ENCODE assay signal across 22 cellular contexts in the genomic region with DNA sequence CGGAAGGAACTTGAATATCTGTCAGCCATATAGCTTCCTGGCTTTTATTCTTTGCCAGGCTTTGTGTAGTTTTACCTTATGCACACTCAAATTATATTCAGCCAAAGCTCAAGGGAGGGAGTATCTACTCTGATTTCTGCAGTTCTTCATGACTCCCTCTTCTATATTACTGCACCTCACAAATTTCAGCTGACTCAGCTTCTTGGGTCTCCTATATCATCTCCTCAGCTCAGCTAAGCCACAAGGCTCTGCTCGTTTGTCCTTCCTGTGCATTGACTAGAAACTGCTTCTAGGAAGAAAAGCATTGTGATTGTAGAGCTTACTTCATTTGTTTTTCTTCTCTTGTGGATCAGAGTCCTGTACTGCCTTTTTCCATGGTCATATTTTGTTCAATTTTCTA. TPM values are rescaled to one million over a fixed set of nuclear protein-coding genes. Genes with fewer than 3 reads are reported as not detected.
A peak's percentile ranks its signal among the peaks of the same experiment; 100 is the strongest.
DNase-seq lines count a peak whose midpoint lies in the region; ATAC-seq and TF ChIP-seq lines count a peak whose summit lies in the region.
"Had no signal": no experiment of that assay in that cellular context is flagged by ENCODE, and none has a peak within 500 bp of the region (broad histone marks: within the 10 kb centered on the region; RNA-seq: fewer than 3 reads in every experiment).

No MANE protein-coding gene starts in this region.

- H3K27me3 Mint-ChIP-seq in activated CD4-positive, alpha-beta T cell treated with anti-CD3 and anti-CD28 coated beads for 36 hours, result no peaks in the 10 kb centered on the region
- H3K27me3 Mint-ChIP-seq in endothelial cell (ENCODE audit: unreplicated experiment), result no peaks in the 10 kb centered on the region
- H3K27me3 Mint-ChIP-seq: CD4-positive, alpha-beta T cell had no signal

- peaks cover 13% of the 10 kb centered on the region for H3K4me1 Mint-ChIP-seq in activated CD4-positive, alpha-beta T cell treated with anti-CD3 and anti-CD28 coated beads for 36 hours
- peaks cover 7% of the 10 kb centered on the region for H3K4me1 Mint-ChIP-seq in endothelial cell (ENCODE audit: unreplicated experiment)
- peaks cover 7% of the 10 kb centered on the region for H3K4me1 Mint-ChIP-seq in stimulated activated effector memory CD8-positive, alpha-beta T cell treated with anti-CD3 and anti-CD28 coated beads, Interleukin-12 subunit alpha, Interleukin-12 subunit beta, amount 100 ng/mL, for 72 hours

- no peak overlapping the region for H3K9ac ChIP-seq in SK-N-MC (ENCODE audit: insufficient read length)

- no peak overlapping the region for H3K27ac Mint-ChIP-seq in activated CD4-positive, alpha-beta T cell treated with anti-CD3 and anti-CD28 coated beads for 36 hours
- H3K27ac Mint-ChIP-seq in endothelial cell (ENCODE audit: unreplicated experiment), result peak overlapping the region; percentile 65
- H3K27ac Mint-ChIP-seq in stimulated activated effector memory CD8-positive, alpha-beta T cell treated with anti-CD3 and anti-CD28 coated beads, Interleukin-12 subunit alpha, Interleukin-12 subunit beta, amount 100 ng/mL, for 72 hours, result no peak overlapping the region
- no peak overlapping the region for H3K27ac Mint-ChIP-seq in activated naive CD4-positive, alpha-beta T cell treated with anti-CD3 and anti-CD28 coated beads, Interleukin-2, amount 50 U/mL, for 72 hours
- H3K27ac Mint-ChIP-seq: CD4-positive, alpha-beta T cell; HFFc6 had no signal

- H3K36me3 Mint-ChIP-seq in activated CD4-positive, alpha-beta T cell treated with anti-CD3 and anti-CD28 coated beads for 36 hours (ENCODE audit: low read depth), result peaks cover 3% of the 10 kb centered on the region
- H3K36me3 Mint-ChIP-seq in endothelial cell (ENCODE audit: low read depth, unreplicated experiment), result no peaks in the 10 kb centered on the region
- H3K36me3 Mint-ChIP-seq in stimulated activated effector memory CD8-positive, alpha-beta T cell treated with anti-CD3 and anti-CD28 coated beads, Interleukin-12 subunit alpha, Interleukin-12 subunit beta, amount 100 ng/mL, for 72 hours, result no peaks in the 10 kb centered on the region
- H3K36me3 Mint-ChIP-seq in activated naive CD4-positive, alpha-beta T cell treated with anti-CD3 and anti-CD28 coated beads, Interleukin-2, amount 50 U/mL, for 72 hours, result no peaks in the 10 kb centered on the region

- no peak for DNase-seq in activated CD4-positive, alpha-beta T cell treated with anti-CD3 and anti-CD28 coated beads for 36 hours
- DNase-seq in activated CD4-positive, alpha-beta T cell treated with anti-CD3 and anti-CD28 coated beads, Interleukin-2, amount 50 U/mL, for 4 hours, result no peak
- DNase-seq in SK-N-MC (ENCODE audit: low read depth, low spot score) (no peak), endothelial cell (ENCODE audit: low spot score) (no peak), NOMO-1 treated with dmso at 0.1 percent for 144 hours (lab: John Stamatoyannopoulos, UW; ENCODE audit: unreplicated experiment) (no peak), DMS153 (lab: John Stamatoyannopoulos, UW) (no peak)
- DNase-seq in stimulated activated effector memory CD8-positive, alpha-beta T cell treated with anti-CD3 and anti-CD28 coated beads, Interleukin-12 subunit alpha, Interleukin-12 subunit beta, amount 100 ng/mL, for 72 hours (ENCODE audit: low spot score in 2 of 2), result no peak
- DNase-seq in activated naive CD4-positive, alpha-beta T cell treated with anti-CD3 and anti-CD28 coated beads, Interleukin-2, amount 50 U/mL, for 72 hours (ENCODE audit: low spot score in 2 of 2), result no peak
- DNase-seq: 8988T; BE2C; CD4-positive, alpha-beta T cell; EL; HFFc6; Kasumi-1; NCI-H1092 treated with DMSO at 0.1 percent for 48 hours; NCI-H2081; NCI-H2171 treated with DMSO at 0.1 percent for 48 hours; NCI-H446; NCI-H69; NK-92 treated with Interleukin-12 subunit alpha and Interleukin-12 subunit beta, amount 100 ng/mL, for 24 hours; Right ventricle myocardium superior had no signal

- no peak overlapping the region for H3K4me3 Mint-ChIP-seq in activated CD4-positive, alpha-beta T cell treated with anti-CD3 and anti-CD28 coated beads for 36 hours
- H3K4me3 Mint-ChIP-seq in endothelial cell (ENCODE audit: unreplicated experiment), result no peak overlapping the region
- no peak overlapping the region for H3K4me3 Mint-ChIP-seq in stimulated activated effector memory CD8-positive, alpha-beta T cell treated with anti-CD3 and anti-CD28 coated beads, Interleukin-12 subunit alpha, Interleukin-12 subunit beta, amount 100 ng/mL, for 72 hours
- H3K4me3 Mint-ChIP-seq: CD4-positive, alpha-beta T cell; HFFc6 had no signal

- H3K9me3 Mint-ChIP-seq in activated CD4-positive, alpha-beta T cell treated with anti-CD3 and anti-CD28 coated beads for 36 hours (ENCODE audit: low read depth), result no peaks in the 10 kb centered on the region
- no peaks in the 10 kb centered on the region for H3K9me3 Mint-ChIP-seq in endothelial cell (ENCODE audit: unreplicated experiment)
- no peaks in the 10 kb centered on the region for H3K9me3 Mint-ChIP-seq in stimulated activated effector memory CD8-positive, alpha-beta T cell treated with anti-CD3 and anti-CD28 coated beads, Interleukin-12 subunit alpha, Interleukin-12 subunit beta, amount 100 ng/mL, for 72 hours
- H3K9me3 Mint-ChIP-seq in activated naive CD4-positive, alpha-beta T cell treated with anti-CD3 and anti-CD28 coated beads, Interleukin-2, amount 50 U/mL, for 72 hours, result no peaks in the 10 kb centered on the region
- H3K9me3 Mint-ChIP-seq: CD4-positive, alpha-beta T cell; HFFc6 had no signal

- peak overlapping the region; percentile 1; the same call in 1 of the 2 replicates for H3K4me3 ChIP-seq in SK-N-MC
- H3K4me3 ChIP-seq: GM12878 had no signal

- no peaks in the 10 kb centered on the region for H3K9me3 ChIP-seq in SK-N-MC (ENCODE audit: low read depth, low read length)
- H3K9me3 ChIP-seq: BE2C had no signal

- POLR2A ChIA-PET in activated CD4-positive, alpha-beta T cell treated with anti-CD3 and anti-CD28 coated beads for 36 hours (lab: Charles Lee), result no interaction called here

- H3K36me3 ChIP-seq in SK-N-MC (ENCODE audit: insufficient read depth, low read length), result no peaks in the 10 kb centered on the region
- H3K36me3 ChIP-seq: BE2C had no signal

- CTCF ChIA-PET in activated CD4-positive, alpha-beta T cell treated with anti-CD3 and anti-CD28 coated beads for 36 hours (lab: Charles Lee), result interaction anchor here (0.8 kb wide), 1 partner anchor 22 kb away, joined by 4 read pairs; no protein-coding TSS in a partner anchor

- TF ChIP-seq CTCF in endothelial cell (IDR thresholded peaks at IDR 0.05; ENCODE audit: unreplicated experiment), result no peak

- H3K27ac ChIP-seq in SK-N-MC, result peak overlapping the region; percentile 56; the same call in 1 of the 2 replicates

- intact Hi-C loops in activated CD4-positive, alpha-beta T cell treated with anti-CD3 and anti-CD28 coated beads for 36 hours (cut with DNase I, micrococcal nuclease), result no loop called here

- ATAC-seq in activated CD4-positive, alpha-beta T cell treated with anti-CD3 and anti-CD28 coated beads for 36 hours, result peak; percentile 42
- peak; percentile 49 for ATAC-seq in stimulated activated effector memory CD8-positive, alpha-beta T cell treated with anti-CD3 and anti-CD28 coated beads, Interleukin-12 subunit alpha, Interleukin-12 subunit beta, amount 100 ng/mL, for 72 hours
- no peak for ATAC-seq in activated naive CD4-positive, alpha-beta T cell treated with anti-CD3 and anti-CD28 coated beads, Interleukin-2, amount 50 U/mL, for 72 hours
- ATAC-seq: GM12878 had no signal

RNA-seq across cellular contexts. Expression of gene BTBD8, which starts 37.4 kb away (rescaled TPM):
- total RNA-seq in activated CD4-positive, alpha-beta T cell treated with anti-CD3 and anti-CD28 coated beads for 36 hours, result 1 to 10 TPM; 1.8 to 2.4 TPM
- 4.0 TPM for total RNA-seq in endothelial cell (ENCODE audit: unreplicated experiment)
- 1 to 10 TPM; 2.1 to 3.2 TPM for total RNA-seq in activated naive CD4-positive, alpha-beta T cell treated with anti-CD3 and anti-CD28 coated beads, Interleukin-2, amount 50 U/mL, for 72 hours

RNA-seq across cellular contexts. Expression of gene SETSIP, which starts 42.3 kb away (rescaled TPM):
- total RNA-seq in activated CD4-positive, alpha-beta T cell treated with anti-CD3 and anti-CD28 coated beads for 36 hours, result not detected
- 0.31 TPM for total RNA-seq in endothelial cell (ENCODE audit: unreplicated experiment)
- not detected for total RNA-seq in activated naive CD4-positive, alpha-beta T cell treated with anti-CD3 and anti-CD28 coated beads, Interleukin-2, amount 50 U/mL, for 72 hours
- total RNA-seq: CD4-positive, alpha-beta T cell; HFFc6; Right ventricle myocardium superior had no signal

Comparison
In these comparisons a context has a peak if more than half of its experiments do, and no peak if none do; other contexts are left out.
1. ATAC-seq: peak in activated CD4-positive, alpha-beta T cell treated with anti-CD3 and anti-CD28 coated beads for 36 hours (single experiment) and stimulated activated effector memory CD8-positive, alpha-beta T cell treated with anti-CD3 and anti-CD28 coated beads, Interleukin-12 subunit alpha, Interleukin-12 subunit beta, amount 100 ng/mL, for 72 hours (single experiment); none in activated naive CD4-positive, alpha-beta T cell treated with anti-CD3 and anti-CD28 coated beads, Interleukin-2, amount 50 U/mL, for 72 hours (0 of 2).